In the genomic region with DNA sequence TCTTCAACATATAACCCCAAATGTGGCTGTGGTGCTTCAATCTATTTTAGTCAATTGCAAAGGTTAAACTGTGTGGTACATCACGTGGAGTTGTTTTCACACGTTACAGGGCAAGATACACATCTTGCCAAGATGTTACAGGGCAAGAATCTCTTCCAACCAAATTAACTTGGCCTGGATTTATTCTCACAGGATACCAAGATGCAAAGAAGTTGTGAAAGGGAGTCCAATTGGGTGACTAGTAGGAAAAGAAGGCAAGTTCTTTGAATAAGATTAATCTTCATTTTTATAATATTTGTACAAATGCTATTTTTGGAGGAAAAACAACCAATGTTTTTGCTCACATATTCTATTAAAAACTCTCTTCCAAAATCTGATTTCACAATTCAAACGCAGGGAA, we compare ENCODE assay signal across 36 cellular contexts. TPM values are rescaled to one million over a fixed set of nuclear protein-coding genes. Genes with fewer than 3 reads are reported as not detected.
"Had no signal": no experiment of that assay in that cellular context is flagged by ENCODE, and none has a peak within 500 bp of the region (broad histone marks: within the 10 kb centered on the region; RNA-seq: fewer than 3 reads in every experiment).

No MANE protein-coding gene starts in this region.

- H3K27ac Mint-ChIP-seq: activated B cell treated with CpG ODN at 0.5 μM for 24 hours; activated CD8-positive, alpha-beta T cell treated with anti-CD3 and anti-CD28 coated beads for 36 hours; activated naive CD8-positive, alpha-beta T cell treated with anti-CD3 and anti-CD28 coated beads, Interleukin-2, amount 10 ng/mL, durations not matched to agents 7 days and 5 days; activated T-helper 17 cell treated with anti-CD3 and anti-CD28 coated beads, Interleukin-2, amount 50 U/mL, for 72 hours; brain; T-helper 17 cell; T-helper 2 cell treated with Interferon-gamma antibody and Interleukin-4, amounts not matched to agents 5 μg/mL and 100 μg/mL, for 36 hours had no signal

- H3K27me3 ChIP-seq: ascending aorta had no signal

- DNase-seq: activated B cell treated with CpG ODN at 0.5 μM for 24 hours; activated CD4-positive, alpha-beta T cell treated with anti-CD3 and anti-CD28 coated beads for 48 hours; activated CD4-positive, alpha-beta T cell treated with anti-CD3 and anti-CD28 coated beads, Interleukin-2, amount 50 U/mL, for 1 hour; activated CD4-positive, alpha-beta T cell treated with anti-CD3 and anti-CD28 coated beads, Interleukin-2, amount 50 U/mL, for 48 hours; activated CD8-positive, alpha-beta memory T cell treated with anti-CD3 and anti-CD28 coated beads for 24 hours; activated CD8-positive, alpha-beta T cell treated with anti-CD3 and anti-CD28 coated beads for 36 hours; activated effector memory CD4-positive, alpha-beta T cell treated with Interleukin-2 at 50 U/mL for 16 hours; activated gamma-delta T cell treated with Interleukin-2 at 50 U/mL for 16 hours; activated naive CD4-positive, alpha-beta T cell treated with anti-CD3 and anti-CD28 coated beads, Interleukin-2, amount 50 U/mL, for 16 hours; activated naive CD4-positive, alpha-beta T cell treated with Interleukin-2 at 50 U/mL for 16 hours; activated naive CD8-positive, alpha-beta T cell treated with anti-CD3 and anti-CD28 coated beads, Interleukin-2, amount 10 ng/mL, durations not matched to agents 7 days and 5 days; activated T-cell treated with anti-CD3 and anti-CD28 coated beads, Interleukin-2, amount 50 U/mL, for 4 hours; cortex of kidney; dermis blood vessel endothelial cell; effector CD8-positive, alpha-beta T cell; esophagus squamous epithelium; foreskin melanocyte; heart right ventricle; T-helper 1 cell; T-helper 17 cell; T1000; WERI-Rb-1 had no signal

- H3K9me3 Mint-ChIP-seq: activated B cell treated with CpG ODN at 0.5 μM for 24 hours; activated CD8-positive, alpha-beta T cell treated with anti-CD3 and anti-CD28 coated beads for 36 hours; activated naive CD8-positive, alpha-beta T cell treated with anti-CD3 and anti-CD28 coated beads, Interleukin-2, amount 10 ng/mL, durations not matched to agents 7 days and 5 days; activated T-cell treated with anti-CD3 and anti-CD28 coated beads, Interleukin-2, amount 50 U/mL, for 4 hours; activated T-helper 17 cell treated with anti-CD3 and anti-CD28 coated beads, Interleukin-2, amount 50 U/mL, for 72 hours; central memory CD8-positive, alpha-beta T cell; T-helper 2 cell treated with Interferon-gamma antibody and Interleukin-4, amounts not matched to agents 5 μg/mL and 100 μg/mL, for 36 hours had no signal

- H3K36me3 Mint-ChIP-seq: activated naive CD8-positive, alpha-beta T cell treated with anti-CD3 and anti-CD28 coated beads, Interleukin-2, amount 10 ng/mL, durations not matched to agents 7 days and 5 days; brain had no signal

- H3K4me1 Mint-ChIP-seq: activated T-helper 17 cell treated with anti-CD3 and anti-CD28 coated beads, Interleukin-2, amount 50 U/mL, for 72 hours; central memory CD8-positive, alpha-beta T cell had no signal

- ATAC-seq: activated CD4-positive, CD25-positive, alpha-beta regulatory T cell treated with anti-CD3 and anti-CD28 coated beads, Interleukin-2, amount 50 U/mL, for 24 hours; activated CD8-positive, alpha-beta T cell treated with anti-CD3 and anti-CD28 coated beads for 36 hours; activated T-cell treated with anti-CD3 and anti-CD28 coated beads, Interleukin-2, amount 50 U/mL, for 4 hours; activated T-helper 17 cell treated with anti-CD3 and anti-CD28 coated beads, Interleukin-2, amount 50 U/mL, for 72 hours; gastroesophageal sphincter; heart right ventricle; T-helper 17 cell had no signal

- H3K36me3 ChIP-seq: ascending aorta, breast epithelium, cardiac muscle cell, esophagus squamous epithelium, gastroesophageal sphincter, heart right ventricle, WERI-Rb-1 had no signal

- H3K27ac ChIP-seq: ascending aorta, breast epithelium, cardiac muscle cell, epithelial cell of prostate, esophagus squamous epithelium, gastroesophageal sphincter, heart right ventricle, WERI-Rb-1 had no signal

- H3K4me3 Mint-ChIP-seq: activated B cell treated with CpG ODN at 0.5 μM for 24 hours; activated CD8-positive, alpha-beta T cell treated with anti-CD3 and anti-CD28 coated beads for 36 hours; activated naive CD8-positive, alpha-beta T cell treated with anti-CD3 and anti-CD28 coated beads, Interleukin-2, amount 10 ng/mL, durations not matched to agents 7 days and 5 days; activated T-cell treated with anti-CD3 and anti-CD28 coated beads, Interleukin-2, amount 50 U/mL, for 4 hours; activated T-helper 17 cell treated with anti-CD3 and anti-CD28 coated beads, Interleukin-2, amount 50 U/mL, for 72 hours; central memory CD8-positive, alpha-beta T cell; T-helper 17 cell; T-helper 2 cell treated with Interferon-gamma antibody and Interleukin-4, amounts not matched to agents 5 μg/mL and 100 μg/mL, for 36 hours had no signal

- H3K4me3 ChIP-seq: ascending aorta, breast epithelium, cardiac muscle cell, esophagus squamous epithelium, gastroesophageal sphincter, heart right ventricle had no signal

RNA-seq across cellular contexts. Expression of gene IFNA8, which starts 4.8 kb away (rescaled TPM):
- total RNA-seq: activated B cell treated with CpG ODN at 0.5 μM for 24 hours; activated CD8-positive, alpha-beta T cell treated with anti-CD3 and anti-CD28 coated beads for 36 hours; activated naive CD8-positive, alpha-beta T cell treated with anti-CD3 and anti-CD28 coated beads, Interleukin-2, amount 10 ng/mL, durations not matched to agents 7 days and 5 days; activated T-cell treated with anti-CD3 and anti-CD28 coated beads, Interleukin-2, amount 50 U/mL, for 4 hours; activated T-helper 17 cell treated with anti-CD3 and anti-CD28 coated beads, Interleukin-2, amount 50 U/mL, for 72 hours; ascending aorta; breast epithelium; cardiac muscle cell; cerebellum; dermis blood vessel endothelial cell; endothelial cell of umbilical vein; esophagus squamous epithelium; fibroblast of villous mesenchyme; gastroesophageal sphincter; glomerular endothelial cell; heart right ventricle; T-helper 17 cell had no signal

RNA-seq across cellular contexts. Expression of gene IFNA2, which starts 18.9 kb away (rescaled TPM):
- total RNA-seq: activated B cell treated with CpG ODN at 0.5 μM for 24 hours; activated CD8-positive, alpha-beta T cell treated with anti-CD3 and anti-CD28 coated beads for 36 hours; activated naive CD8-positive, alpha-beta T cell treated with anti-CD3 and anti-CD28 coated beads, Interleukin-2, amount 10 ng/mL, durations not matched to agents 7 days and 5 days; activated T-cell treated with anti-CD3 and anti-CD28 coated beads, Interleukin-2, amount 50 U/mL, for 4 hours; activated T-helper 17 cell treated with anti-CD3 and anti-CD28 coated beads, Interleukin-2, amount 50 U/mL, for 72 hours; ascending aorta; breast epithelium; cardiac muscle cell; cerebellum; dermis blood vessel endothelial cell; endothelial cell of umbilical vein; esophagus squamous epithelium; fibroblast of villous mesenchyme; gastroesophageal sphincter; glomerular endothelial cell; heart right ventricle; T-helper 17 cell had no signal

RNA-seq across cellular contexts. Expression of gene IFNA1, which starts 36.1 kb away (rescaled TPM):
- total RNA-seq: activated B cell treated with CpG ODN at 0.5 μM for 24 hours; activated CD8-positive, alpha-beta T cell treated with anti-CD3 and anti-CD28 coated beads for 36 hours; activated naive CD8-positive, alpha-beta T cell treated with anti-CD3 and anti-CD28 coated beads, Interleukin-2, amount 10 ng/mL, durations not matched to agents 7 days and 5 days; activated T-cell treated with anti-CD3 and anti-CD28 coated beads, Interleukin-2, amount 50 U/mL, for 4 hours; activated T-helper 17 cell treated with anti-CD3 and anti-CD28 coated beads, Interleukin-2, amount 50 U/mL, for 72 hours; ascending aorta; breast epithelium; cardiac muscle cell; cerebellum; dermis blood vessel endothelial cell; endothelial cell of umbilical vein; esophagus squamous epithelium; fibroblast of villous mesenchyme; gastroesophageal sphincter; glomerular endothelial cell; heart right ventricle; T-helper 17 cell had no signal

RNA-seq across cellular contexts. Expression of gene IFNA13, which starts 36.3 kb away (rescaled TPM):
- total RNA-seq: activated B cell treated with CpG ODN at 0.5 μM for 24 hours; activated CD8-positive, alpha-beta T cell treated with anti-CD3 and anti-CD28 coated beads for 36 hours; activated naive CD8-positive, alpha-beta T cell treated with anti-CD3 and anti-CD28 coated beads, Interleukin-2, amount 10 ng/mL, durations not matched to agents 7 days and 5 days; activated T-cell treated with anti-CD3 and anti-CD28 coated beads, Interleukin-2, amount 50 U/mL, for 4 hours; activated T-helper 17 cell treated with anti-CD3 and anti-CD28 coated beads, Interleukin-2, amount 50 U/mL, for 72 hours; ascending aorta; breast epithelium; cardiac muscle cell; cerebellum; dermis blood vessel endothelial cell; endothelial cell of umbilical vein; esophagus squamous epithelium; fibroblast of villous mesenchyme; gastroesophageal sphincter; glomerular endothelial cell; heart right ventricle; T-helper 17 cell had no signal

RNA-seq across cellular contexts. Expression of gene IFNA6, which starts 53.5 kb away (rescaled TPM):
- total RNA-seq: activated B cell treated with CpG ODN at 0.5 μM for 24 hours; activated CD8-positive, alpha-beta T cell treated with anti-CD3 and anti-CD28 coated beads for 36 hours; activated naive CD8-positive, alpha-beta T cell treated with anti-CD3 and anti-CD28 coated beads, Interleukin-2, amount 10 ng/mL, durations not matched to agents 7 days and 5 days; activated T-cell treated with anti-CD3 and anti-CD28 coated beads, Interleukin-2, amount 50 U/mL, for 4 hours; activated T-helper 17 cell treated with anti-CD3 and anti-CD28 coated beads, Interleukin-2, amount 50 U/mL, for 72 hours; ascending aorta; breast epithelium; cardiac muscle cell; cerebellum; dermis blood vessel endothelial cell; endothelial cell of umbilical vein; esophagus squamous epithelium; fibroblast of villous mesenchyme; gastroesophageal sphincter; glomerular endothelial cell; heart right ventricle; T-helper 17 cell had no signal
